ENCODE assay signal across 8 cellular contexts in the genomic region with DNA sequence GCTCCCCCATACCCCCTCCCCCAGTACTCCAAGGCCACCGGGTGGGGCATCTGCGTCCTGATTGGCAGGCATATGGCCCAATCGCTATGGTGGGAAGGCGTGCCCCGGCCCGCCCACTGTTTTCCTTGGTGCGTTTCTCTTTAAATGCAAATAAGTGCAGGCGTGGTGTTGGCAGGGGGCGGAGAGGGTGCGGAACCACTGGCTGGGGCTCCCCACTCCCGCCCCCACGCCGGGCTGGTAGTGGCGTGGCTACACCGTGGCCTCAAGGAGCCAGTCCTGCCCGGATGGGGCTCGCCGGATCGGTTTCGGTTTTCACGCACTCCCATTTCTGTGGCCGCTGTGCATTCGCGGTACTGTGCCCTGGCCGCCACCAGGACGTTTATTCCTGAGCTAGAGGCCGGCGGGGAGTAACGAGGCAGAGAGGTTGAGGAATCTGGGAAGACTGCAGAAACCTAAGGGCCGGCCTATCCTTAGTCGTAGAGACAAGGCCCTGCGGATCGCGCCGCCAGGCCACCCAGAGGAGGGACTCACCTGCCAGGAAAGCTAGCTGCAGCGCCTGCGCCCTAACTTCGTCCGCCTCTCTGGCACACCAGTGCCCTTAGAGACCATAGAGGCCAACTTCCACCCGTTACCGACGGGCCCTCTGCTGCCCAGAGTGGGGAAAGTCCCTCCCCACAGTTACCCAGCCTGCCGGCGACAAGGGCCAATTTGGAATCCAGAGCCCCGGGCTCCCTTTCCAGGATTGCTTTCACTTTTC. TPM values are rescaled to one million over a fixed set of nuclear protein-coding genes. Genes with fewer than 3 reads are reported as not detected.
DNase-seq lines count a peak whose midpoint lies in the region; FAIRE-seq and TF ChIP-seq lines count a peak whose summit lies in the region.

No MANE protein-coding gene starts in this region.

- H3K9ac ChIP-seq in Loucy (ENCODE audit: low read depth, low read length, poor library complexity, severe bottlenecking) = peak overlapping the region; percentile 95

- H3K9me3 ChIP-seq in Loucy (ENCODE audit: insufficient read depth, low read depth, low read length) (no peaks in the 10 kb centered on the region), neuron (ENCODE audit: low read length) (no peaks in the 10 kb centered on the region)

- H3K4me1 ChIP-seq in Loucy (ENCODE audit: insufficient read depth, low read length, poor library complexity, severe bottlenecking) = peaks cover 21% of the 10 kb centered on the region
- H3K4me1 ChIP-seq in neuron (ENCODE audit: insufficient read depth, low read length) = peaks cover 6% of the 10 kb centered on the region

- H3K4me2 ChIP-seq in Loucy (ENCODE audit: low read depth, low read length, poor library complexity, severe bottlenecking) = peak overlapping the region; percentile 88

- H3K27me3 ChIP-seq in Loucy (ENCODE audit: insufficient read depth, low read length, poor library complexity, severe bottlenecking) (no peaks in the 10 kb centered on the region), neuron (ENCODE audit: insufficient read depth, low read length) (no peaks in the 10 kb centered on the region)

- H3F3A ChIP-seq in Loucy (ENCODE audit: low read depth) = peaks cover 3% of the 10 kb centered on the region; the same call in 1 of the 2 replicates

- no peaks in the 10 kb centered on the region for H3K9me2 ChIP-seq in Loucy (replicated peaks; ENCODE audit: low read depth, low read length)

- DNase-seq in G401 (ENCODE audit: low spot score) (peak; percentile 94), H54 (ENCODE audit: insufficient read length, low spot score) (peak; percentile 71), SHP77 (lab: John Stamatoyannopoulos, UW) (peak; percentile 74 to 76), activated gamma-delta T cell treated with Interleukin-2 at 50 U/mL for 16 hours (peak; percentile 83), foreskin fibroblast (peak; percentile 88 to 94), stromal cell of bone marrow (ENCODE audit: low read depth) (peak; percentile 82)

- in situ Hi-C loops in G401 (cut with HindIII; ENCODE audit: low sequenced_read_pairs) = no loop called here

- no peaks in the 10 kb centered on the region for H4K20me1 ChIP-seq in Loucy (ENCODE audit: insufficient read depth, low read length, poor library complexity, severe bottlenecking)

- H3K36me3 ChIP-seq in Loucy (ENCODE audit: insufficient read depth, low read length) = no peaks in the 10 kb centered on the region
- H3K36me3 ChIP-seq in neuron (ENCODE audit: insufficient read depth, low read length) = no peaks in the 10 kb centered on the region

- H3K79me2 ChIP-seq in Loucy (ENCODE audit: insufficient read depth, low read length) = peaks cover 14% of the 10 kb centered on the region

- peak; percentile 70 for TF ChIP-seq POLR2A in H54 (IDR thresholded peaks at IDR 0.05; ENCODE audit: low read depth, low read length)

- H3K4me3 ChIP-seq in Loucy (ENCODE audit: low read length, poor library complexity, severe bottlenecking) = peak overlapping the region; percentile 84
- peak overlapping the region; percentile 63 to 64 for H3K4me3 ChIP-seq in foreskin fibroblast (ENCODE audit: low read depth in 1 of 2, low read length in 2 of 2)
- H3K4me3 ChIP-seq in neuron (ENCODE audit: low read length) = peak overlapping the region; percentile 77

- no peak for FAIRE-seq in H54 (lab: Jason Lieb, UNC)

- peak; percentile 27 for TF ChIP-seq CTCF in Loucy (conservative IDR thresholded peaks at IDR 0.05; ENCODE audit: low read length)
- TF ChIP-seq CTCF in foreskin fibroblast (IDR thresholded peaks at IDR 0.05; ENCODE audit: low read depth, low read length) = no peak

- H2AFZ ChIP-seq in Loucy (ENCODE audit: low read length) = peak overlapping the region; percentile 84
- H2AFZ ChIP-seq in neuron (ENCODE audit: low read depth, low read length) = peak overlapping the region; percentile 55

RNA-seq across cellular contexts. Expression of gene AMER1, which starts 0.4 kb away (rescaled TPM):
- total RNA-seq in G401 (2014; rRNA removed; shearing (Covaris generic)) = 3.4 and 4.2 TPM in 2 replicates

RNA-seq across cellular contexts. Expression of gene ASB12, which starts 24.5 kb away (rescaled TPM):
- not detected in 2 replicates for total RNA-seq in G401 (2014; rRNA removed; shearing (Covaris generic))

Comparison
In these comparisons a context has a peak if more than half of its experiments do, and no peak if none do; other contexts are left out.
1. Peak in every context shown above with its lines: DNase-seq and H3K4me3 ChIP-seq.